Comparison of ENCODE assay signal across 8 cellular contexts in the genomic region with DNA sequence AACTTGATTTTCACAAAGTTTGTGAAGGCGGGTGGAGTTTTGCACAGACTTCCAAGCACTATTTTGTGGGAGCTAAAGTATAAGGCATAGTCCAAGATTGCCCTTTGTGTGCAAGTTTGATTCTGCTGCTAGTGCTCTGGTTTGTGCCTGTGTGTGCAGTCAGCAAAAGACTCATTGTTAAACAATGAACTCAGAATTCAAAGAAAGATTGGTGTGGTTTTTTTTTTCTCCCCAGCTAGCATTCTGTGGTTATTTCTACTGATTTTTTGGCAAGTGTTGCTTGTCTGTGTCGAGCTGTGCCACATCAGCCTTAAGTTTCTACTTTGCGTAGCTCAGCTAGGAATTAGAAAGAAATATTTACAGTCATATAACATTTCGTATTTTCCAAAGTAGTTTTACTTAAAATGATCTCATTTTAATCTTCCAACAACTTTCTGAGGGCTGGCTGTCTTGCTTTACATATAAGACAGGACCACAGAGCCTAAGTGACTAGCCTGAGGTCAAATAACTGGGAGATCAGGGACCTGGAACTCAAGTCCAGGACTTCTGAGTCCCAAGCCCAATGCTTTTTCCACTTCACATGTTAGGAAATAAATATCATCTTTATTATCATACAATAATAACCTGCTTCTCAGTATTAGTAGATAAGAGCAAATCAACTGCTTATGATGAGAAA.
DNase-seq lines count a peak whose midpoint lies in the region; ATAC-seq and TF ChIP-seq lines count a peak whose summit lies in the region.

No MANE protein-coding gene starts in this region.

- peaks cover 31% of the 10 kb centered on the region for H3K36me3 Mint-ChIP-seq in activated CD8-positive, alpha-beta memory T cell treated with anti-CD3 and anti-CD28 coated beads, Interleukin-2, amount 10 ng/mL, durations not matched to agents 7 days and 5 days
- H3K36me3 Mint-ChIP-seq in T-helper 17 cell (ENCODE audit: low read depth): peaks cover 2% of the 10 kb centered on the region

- no peaks in the 10 kb centered on the region for H3K27me3 Mint-ChIP-seq in activated CD8-positive, alpha-beta memory T cell treated with anti-CD3 and anti-CD28 coated beads, Interleukin-2, amount 10 ng/mL, durations not matched to agents 7 days and 5 days
- no peaks in the 10 kb centered on the region for H3K27me3 Mint-ChIP-seq in T-helper 17 cell
- H3K27me3 Mint-ChIP-seq in stimulated activated naive CD8-positive, alpha-beta T cell treated with anti-CD3 and anti-CD28 coated beads, Interleukin-15, amount 100 ng/mL, for 72 hours: no peaks in the 10 kb centered on the region

- TF ChIP-seq CTCF in Peyer's patch (IDR thresholded peaks at IDR 0.05): no peak

- peak overlapping the region; percentile 61 for H3K4me3 Mint-ChIP-seq in activated CD8-positive, alpha-beta memory T cell treated with anti-CD3 and anti-CD28 coated beads, Interleukin-2, amount 10 ng/mL, durations not matched to agents 7 days and 5 days
- H3K4me3 Mint-ChIP-seq in T-helper 17 cell: peak overlapping the region; percentile 19
- peak overlapping the region; percentile 40 to 42 for H3K4me3 Mint-ChIP-seq in stimulated activated naive CD8-positive, alpha-beta T cell treated with anti-CD3 and anti-CD28 coated beads, Interleukin-15, amount 100 ng/mL, for 72 hours

- H3K4me1 Mint-ChIP-seq in activated CD8-positive, alpha-beta memory T cell treated with anti-CD3 and anti-CD28 coated beads, Interleukin-2, amount 10 ng/mL, durations not matched to agents 7 days and 5 days: peaks cover 83% of the 10 kb centered on the region
- H3K4me1 Mint-ChIP-seq in T-helper 17 cell: peaks cover 34% of the 10 kb centered on the region
- H3K4me1 Mint-ChIP-seq in stimulated activated naive CD8-positive, alpha-beta T cell treated with anti-CD3 and anti-CD28 coated beads, Interleukin-15, amount 100 ng/mL, for 72 hours: peaks cover 92% of the 10 kb centered on the region

- TF ChIP-seq POLR2A in Peyer's patch (IDR thresholded peaks at IDR 0.05): no peak

- no peaks in the 10 kb centered on the region for H3K9me3 ChIP-seq in T-helper 17 cell (ENCODE audit: control insufficient read depth, low read length, poor library complexity, severe bottlenecking)
- H3K9me3 ChIP-seq in Peyer's patch: no peaks in the 10 kb centered on the region

- H3K9me3 Mint-ChIP-seq in activated CD8-positive, alpha-beta memory T cell treated with anti-CD3 and anti-CD28 coated beads, Interleukin-2, amount 10 ng/mL, durations not matched to agents 7 days and 5 days (ENCODE audit: low read depth): no peaks in the 10 kb centered on the region
- H3K9me3 Mint-ChIP-seq in stimulated activated naive CD8-positive, alpha-beta T cell treated with anti-CD3 and anti-CD28 coated beads, Interleukin-15, amount 100 ng/mL, for 72 hours: peaks cover 9 to 16% of the 10 kb centered on the region in 2 donors

- peak; percentile 56 for DNase-seq in activated CD8-positive, alpha-beta memory T cell treated with anti-CD3 and anti-CD28 coated beads, Interleukin-2, amount 10 ng/mL, durations not matched to agents 7 days and 5 days
- no peak for DNase-seq in activated CD8-positive, alpha-beta memory T cell treated with anti-CD3 and anti-CD28 coated beads, Interleukin-2, amount 50 U/mL, for 48 hours
- DNase-seq in T-helper 17 cell (no peak), foreskin melanocyte (peak; percentile 83), Peyer's patch (no peak)
- DNase-seq in stimulated activated naive CD8-positive, alpha-beta T cell treated with anti-CD3 and anti-CD28 coated beads, Interleukin-15, amount 100 ng/mL, for 72 hours: no peak

- peak overlapping the region; percentile 96 for H3K27ac Mint-ChIP-seq in activated CD8-positive, alpha-beta memory T cell treated with anti-CD3 and anti-CD28 coated beads, Interleukin-2, amount 10 ng/mL, durations not matched to agents 7 days and 5 days
- peak overlapping the region; percentile 78 for H3K27ac Mint-ChIP-seq in T-helper 17 cell
- no peak overlapping the region for H3K27ac Mint-ChIP-seq in stimulated activated naive CD8-positive, alpha-beta T cell treated with anti-CD3 and anti-CD28 coated beads, Interleukin-15, amount 100 ng/mL, for 72 hours

- peaks cover 0 to 17% (median under 1%) of the 10 kb centered on the region in 4 donors for H3K4me1 ChIP-seq in Peyer's patch

- peak; percentile 76 for ATAC-seq in activated CD8-positive, alpha-beta memory T cell treated with anti-CD3 and anti-CD28 coated beads, Interleukin-2, amount 10 ng/mL, durations not matched to agents 7 days and 5 days
- peak; percentile 86 for ATAC-seq in T-helper 17 cell
- ATAC-seq in stimulated activated naive CD8-positive, alpha-beta T cell treated with anti-CD3 and anti-CD28 coated beads, Interleukin-15, amount 100 ng/mL, for 72 hours: peak; percentile 84
- no peak for ATAC-seq in GM21786 (IDR thresholded peaks at IDR 0.05; ENCODE audit: unreplicated experiment)
- no peak for ATAC-seq in HG03175 (IDR thresholded peaks at IDR 0.05; ENCODE audit: unreplicated experiment)

- CTCF ChIA-PET in activated CD8-positive, alpha-beta memory T cell treated with anti-CD3 and anti-CD28 coated beads, Interleukin-2, amount 10 ng/mL, durations not matched to agents 7 days and 5 days (lab: Charles Lee): interaction anchor here (0.7 kb wide), 1 partner anchor 177 kb away, joined by 3 read pairs; no protein-coding TSS in a partner anchor

- no peaks in the 10 kb centered on the region for H3K36me3 ChIP-seq in Peyer's patch

- H3K4me3 ChIP-seq in Peyer's patch: no peak overlapping the region

- H3K27me3 ChIP-seq in Peyer's patch: no peaks in the 10 kb centered on the region

- H3K27ac ChIP-seq in Peyer's patch: no peak overlapping the region

Comparison
In these comparisons a context has a peak if more than half of its experiments do, and no peak if none do; other contexts are left out.
1. DNase-seq: peak in activated CD8-positive, alpha-beta memory T cell treated with anti-CD3 and anti-CD28 coated beads, Interleukin-2, amount 10 ng/mL, durations not matched to agents 7 days and 5 days (single experiment) and foreskin melanocyte (single experiment); none in activated CD8-positive, alpha-beta memory T cell treated with anti-CD3 and anti-CD28 coated beads, Interleukin-2, amount 50 U/mL, for 48 hours (single experiment), T-helper 17 cell (0 of 3), stimulated activated naive CD8-positive, alpha-beta T cell treated with anti-CD3 and anti-CD28 coated beads, Interleukin-15, amount 100 ng/mL, for 72 hours (0 of 2) and Peyer's patch (0 of 3).
2. ATAC-seq: peak in activated CD8-positive, alpha-beta memory T cell treated with anti-CD3 and anti-CD28 coated beads, Interleukin-2, amount 10 ng/mL, durations not matched to agents 7 days and 5 days (single experiment), T-helper 17 cell (single experiment) and stimulated activated naive CD8-positive, alpha-beta T cell treated with anti-CD3 and anti-CD28 coated beads, Interleukin-15, amount 100 ng/mL, for 72 hours (single experiment); none in GM21786 (single experiment) and HG03175 (single experiment).
3. H3K27ac Mint-ChIP-seq: peak in activated CD8-positive, alpha-beta memory T cell treated with anti-CD3 and anti-CD28 coated beads, Interleukin-2, amount 10 ng/mL, durations not matched to agents 7 days and 5 days (single experiment) and T-helper 17 cell (single experiment); none in stimulated activated naive CD8-positive, alpha-beta T cell treated with anti-CD3 and anti-CD28 coated beads, Interleukin-15, amount 100 ng/mL, for 72 hours (0 of 2).
4. Peak in every context shown above with its lines, with median percentiles within 50 percentile points of each other: H3K4me3 Mint-ChIP-seq.